In genomic region chr2:11177871-11178598, GRCh38 we compare ENCODE assay signal across 18 cellular contexts. TPM values are rescaled to one million over a fixed set of nuclear protein-coding genes. Genes with fewer than 3 reads are reported as not detected.
DNase-seq lines count a peak whose midpoint lies in the region; ATAC-seq and TF ChIP-seq lines count a peak whose summit lies in the region.
"Had no signal": no experiment of that assay in that cellular context is flagged by ENCODE, and none has a peak within 500 bp of the region (broad histone marks: within the 10 kb centered on the region; RNA-seq: fewer than 3 reads in every experiment).

No MANE protein-coding gene starts in this region.

- intact Hi-C loops in left ventricle myocardium superior (cut with micrococcal nuclease) = no loop called here

- peaks cover 20% of the 10 kb centered on the region for H3K4me1 Mint-ChIP-seq in HFFc6 (ENCODE audit: low read depth)
- H3K4me1 Mint-ChIP-seq: nephron progenitor cell had no signal

- H3K36me3 ChIP-seq in cardiac muscle cell (peaks cover 18% of the 10 kb centered on the region), Karpas-422 (ENCODE audit: insufficient read depth, low read length) (peaks cover 1% of the 10 kb centered on the region; the same call in 1 of the 2 replicates)

- no peak overlapping the region; the same call in 1 of the 2 replicates for H3K27ac Mint-ChIP-seq in HFFc6
- H3K27ac Mint-ChIP-seq: activated T-helper 17 cell treated with anti-CD3 and anti-CD28 coated beads, Interleukin-2, amount 50 U/mL, for 72 hours; nephron progenitor cell; stimulated activated naive CD8-positive, alpha-beta T cell treated with anti-CD3 and anti-CD28 coated beads, Interleukin-15, amount 100 ng/mL, for 72 hours had no signal

- no peaks in the 10 kb centered on the region; the same call in none of the 2 replicates for H3K27me3 Mint-ChIP-seq in HFFc6 (ENCODE audit: insufficient read depth)
- H3K27me3 Mint-ChIP-seq: activated T-helper 17 cell treated with anti-CD3 and anti-CD28 coated beads, Interleukin-2, amount 50 U/mL, for 72 hours; stimulated activated naive CD8-positive, alpha-beta T cell treated with anti-CD3 and anti-CD28 coated beads, Interleukin-15, amount 100 ng/mL, for 72 hours had no signal

- no peaks in the 10 kb centered on the region for H3K27me3 ChIP-seq in cardiac muscle cell
- H3K27me3 ChIP-seq in Karpas-422 (ENCODE audit: low read length) = no peaks in the 10 kb centered on the region

- H3K27ac ChIP-seq in cardiac muscle cell = peak overlapping the region; percentile 13
- no peak overlapping the region for H3K27ac ChIP-seq in Karpas-422 (ENCODE audit: low read length)
- H3K27ac ChIP-seq: HL-60, PC-9, VCaP had no signal

- no peak for ATAC-seq in left ventricle myocardium superior
- ATAC-seq: activated T-helper 17 cell treated with anti-CD3 and anti-CD28 coated beads, Interleukin-2, amount 50 U/mL, for 72 hours; stimulated activated naive CD8-positive, alpha-beta T cell treated with anti-CD3 and anti-CD28 coated beads, Interleukin-15, amount 100 ng/mL, for 72 hours had no signal

- no peak overlapping the region for H2AFZ ChIP-seq in Karpas-422 (ENCODE audit: low read length)
- H2AFZ ChIP-seq: PC-9 had no signal

- H3K9me3 ChIP-seq in cardiac muscle cell (ENCODE audit: low read depth) (no peaks in the 10 kb centered on the region), Karpas-422 (ENCODE audit: low read length) (no peaks in the 10 kb centered on the region)

- H3K9me3 Mint-ChIP-seq in HFFc6 = no peaks in the 10 kb centered on the region
- H3K9me3 Mint-ChIP-seq: activated T-helper 17 cell treated with anti-CD3 and anti-CD28 coated beads, Interleukin-2, amount 50 U/mL, for 72 hours; nephron progenitor cell; stimulated activated naive CD8-positive, alpha-beta T cell treated with anti-CD3 and anti-CD28 coated beads, Interleukin-15, amount 100 ng/mL, for 72 hours had no signal

- in situ Hi-C loops in astrocyte of the spinal cord (cut with HindIII; ENCODE audit: low sequenced_read_pairs) = no loop called here

- H3K4me3 ChIP-seq in cardiac muscle cell (no peak overlapping the region), astrocyte of the spinal cord (ENCODE audit: low read depth, low read length) (no peak overlapping the region), Karpas-422 (ENCODE audit: low read length) (no peak overlapping the region)
- H3K4me3 ChIP-seq: PC-9 had no signal

- no peaks in the 10 kb centered on the region for H3K4me1 ChIP-seq in cardiac muscle cell (ENCODE audit: low read depth)
- H3K4me1 ChIP-seq in Karpas-422 (ENCODE audit: low read length) = peaks cover 8% of the 10 kb centered on the region; the same call in 1 of the 2 replicates

- peaks cover 12% of the 10 kb centered on the region for H3K36me3 Mint-ChIP-seq in HFFc6 (ENCODE audit: low read depth)

- TF ChIP-seq CTCF in cardiac muscle cell (IDR thresholded peaks at IDR 0.05; ENCODE audit: low read depth, low read length) (no peak), astrocyte of the spinal cord (IDR thresholded peaks at IDR 0.05; ENCODE audit: low read depth, low read length) (no peak), HFFc6 (IDR thresholded peaks at IDR 0.05) (no peak)

- H3K79me2 ChIP-seq in Karpas-422 (ENCODE audit: low read length) = no peaks in the 10 kb centered on the region

- no peak overlapping the region for H3K4me3 Mint-ChIP-seq in HFFc6
- H3K4me3 Mint-ChIP-seq: activated T-helper 17 cell treated with anti-CD3 and anti-CD28 coated beads, Interleukin-2, amount 50 U/mL, for 72 hours; nephron progenitor cell; stimulated activated naive CD8-positive, alpha-beta T cell treated with anti-CD3 and anti-CD28 coated beads, Interleukin-15, amount 100 ng/mL, for 72 hours had no signal

- H3K9ac ChIP-seq in Karpas-422 (ENCODE audit: low read length) = no peak overlapping the region

- no peaks in the 10 kb centered on the region for H3K9me2 ChIP-seq in Karpas-422 (replicated peaks; ENCODE audit: insufficient read depth, low read length)

- H4K20me1 ChIP-seq in Karpas-422 (ENCODE audit: insufficient read depth, low read depth, low read length) = no peaks in the 10 kb centered on the region

- no peak for DNase-seq in cardiac muscle cell (ENCODE audit: low read depth in 1 of 2, low spot score in 1 of 2)
- no peak for DNase-seq in left ventricle myocardium superior
- DNase-seq in NCI-H2171 treated with DMSO at 0.1 percent for 48 hours (lab: John Stamatoyannopoulos, UW) = peak; percentile 22
- peak; percentile 33 for DNase-seq in astrocyte of the spinal cord (ENCODE audit: low read depth, low spot score)
- no peak for DNase-seq in Karpas-422
- DNase-seq in HUDEP-2 (lab: John Stamatoyannopoulos, UW; ENCODE audit: unreplicated experiment in 76 of 76) = no peak
- DNase-seq in HFFc6 = no peak
- DNase-seq in NCI-H146 treated with DMSO at 0.1 percent for 48 hours (lab: John Stamatoyannopoulos, UW; ENCODE audit: unreplicated experiment) = no peak
- DNase-seq: activated CD8-positive, alpha-beta memory T cell treated with anti-CD3 and anti-CD28 coated beads for 24 hours; amniotic stem cell; mammary epithelial cell; nephron progenitor cell; PC-9; stimulated activated CD4-positive, alpha-beta T cell treated with anti-CD3 and anti-CD28 coated beads, Interleukin-15, amount 100 ng/mL, for 24 hours; stimulated activated naive CD8-positive, alpha-beta T cell treated with anti-CD3 and anti-CD28 coated beads, Interleukin-15, amount 100 ng/mL, for 72 hours had no signal

- H3K4me2 ChIP-seq in Karpas-422 (ENCODE audit: low read depth, low read length, poor library complexity, severe bottlenecking) = no peak overlapping the region
- H3K4me2 ChIP-seq: PC-9 had no signal

RNA-seq across cellular contexts. Expression of gene SLC66A3, which starts 22.8 kb away (rescaled TPM):
- total RNA-seq in cardiac muscle cell (14.9 and 16.7 TPM in 2 replicates), left ventricle myocardium superior (6.8 TPM)
- 7.1 and 15.5 TPM in 2 replicates for polyA plus RNA-seq in cardiac muscle cell
- total RNA-seq in Karpas-422 (2014; rRNA removed; shearing (Covaris generic); ENCODE audit: low replicate concordance) = 10.9 and 18.2 TPM in 2 replicates
- 10 to 100 TPM; 11.4 to 17.4 (median 13.0) TPM for total RNA-seq in HFFc6 (2021; fragmentation: NEBNext Ultra II Directional; extraction: Animal tissue kit (Norgen Biotek cat#: 25700))

Comparison
In these comparisons a context has a peak if more than half of its experiments do, and no peak if none do; other contexts are left out.
1. DNase-seq: peak in NCI-H2171 treated with DMSO at 0.1 percent for 48 hours (single experiment) and astrocyte of the spinal cord (single experiment); none in cardiac muscle cell (0 of 2), left ventricle myocardium superior (single experiment), Karpas-422 (single experiment), HUDEP-2 (0 of 76), HFFc6 (single experiment) and NCI-H146 treated with DMSO at 0.1 percent for 48 hours (single experiment).